ENCODE assay signal across 19 cellular contexts in genomic region chr3:194910414-194910979, GRCh38.
"Had no signal": no experiment of that assay in that cellular context is flagged by ENCODE, and none has a peak within 500 bp of the region (broad histone marks: within the 10 kb centered on the region; RNA-seq: fewer than 3 reads in every experiment).

No MANE protein-coding gene starts in this region.

- ATAC-seq: activated CD4-positive, alpha-beta T cell treated with anti-CD3 and anti-CD28 coated beads for 36 hours; activated CD8-positive, alpha-beta T cell treated with anti-CD3 and anti-CD28 coated beads for 36 hours; activated T-cell treated with anti-CD3 and anti-CD28 coated beads, Interleukin-2, amount 50 U/mL, for 4 hours; esophagus mucosa; natural killer cell; right cardiac atrium; stimulated activated naive CD8-positive, alpha-beta T cell treated with anti-CD3 and anti-CD28 coated beads, Interleukin-15, Interleukin-2, amounts not matched to agents 100 U/mL and 50 U/mL, for 24 hours; T-helper 17 cell had no signal

- H3K27ac Mint-ChIP-seq: activated CD4-positive, alpha-beta T cell treated with anti-CD3 and anti-CD28 coated beads for 36 hours; activated CD8-positive, alpha-beta T cell treated with anti-CD3 and anti-CD28 coated beads for 36 hours; activated naive CD8-positive, alpha-beta T cell treated with anti-CD3 and anti-CD28 coated beads for 36 hours; brain; natural killer cell; T-helper 17 cell had no signal

- H3K4me1 Mint-ChIP-seq: brain had no signal

- H3K9me3 Mint-ChIP-seq: activated CD8-positive, alpha-beta T cell treated with anti-CD3 and anti-CD28 coated beads for 36 hours; activated naive CD8-positive, alpha-beta T cell treated with anti-CD3 and anti-CD28 coated beads for 36 hours; activated T-cell treated with anti-CD3 and anti-CD28 coated beads, Interleukin-2, amount 50 U/mL, for 4 hours; central memory CD8-positive, alpha-beta T cell; natural killer cell had no signal

- H3K4me3 Mint-ChIP-seq: activated CD4-positive, alpha-beta T cell treated with anti-CD3 and anti-CD28 coated beads for 36 hours; activated CD8-positive, alpha-beta T cell treated with anti-CD3 and anti-CD28 coated beads for 36 hours; activated naive CD8-positive, alpha-beta T cell treated with anti-CD3 and anti-CD28 coated beads for 36 hours; activated T-cell treated with anti-CD3 and anti-CD28 coated beads, Interleukin-2, amount 50 U/mL, for 4 hours; brain; central memory CD8-positive, alpha-beta T cell; natural killer cell; T-helper 17 cell had no signal

- DNase-seq: activated CD4-positive, alpha-beta T cell treated with anti-CD3 and anti-CD28 coated beads for 36 hours; activated CD8-positive, alpha-beta T cell treated with anti-CD3 and anti-CD28 coated beads for 36 hours; activated effector memory CD4-positive, alpha-beta T cell treated with Interleukin-2 at 50 U/mL for 16 hours; activated naive CD8-positive, alpha-beta T cell treated with anti-CD3 and anti-CD28 coated beads for 36 hours; activated T-cell treated with anti-CD3 and anti-CD28 coated beads, Interleukin-2, amount 50 U/mL, for 4 hours; amygdala; left ventricle myocardium inferior; mesenchymal stem cell; natural killer cell; right cardiac atrium; small intestine; stimulated activated CD4-positive, alpha-beta T cell treated with anti-CD3 and anti-CD28 coated beads, Interleukin-4, amount 100 ng/mL, for 4 hours; stimulated activated CD8-positive, alpha-beta memory T cell treated with anti-CD3 and anti-CD28 coated beads, Interleukin-4, amount 100 ng/mL, for 48 hours; stimulated activated naive CD8-positive, alpha-beta T cell treated with anti-CD3 and anti-CD28 coated beads, Interleukin-15, Interleukin-2, amounts not matched to agents 100 U/mL and 50 U/mL, for 24 hours; T-helper 17 cell; trophoblast cell had no signal

- H3K36me3 Mint-ChIP-seq: activated naive CD8-positive, alpha-beta T cell treated with anti-CD3 and anti-CD28 coated beads for 36 hours; brain; natural killer cell had no signal
